ENCODE assay signal across 9 cellular contexts in the genomic region with DNA sequence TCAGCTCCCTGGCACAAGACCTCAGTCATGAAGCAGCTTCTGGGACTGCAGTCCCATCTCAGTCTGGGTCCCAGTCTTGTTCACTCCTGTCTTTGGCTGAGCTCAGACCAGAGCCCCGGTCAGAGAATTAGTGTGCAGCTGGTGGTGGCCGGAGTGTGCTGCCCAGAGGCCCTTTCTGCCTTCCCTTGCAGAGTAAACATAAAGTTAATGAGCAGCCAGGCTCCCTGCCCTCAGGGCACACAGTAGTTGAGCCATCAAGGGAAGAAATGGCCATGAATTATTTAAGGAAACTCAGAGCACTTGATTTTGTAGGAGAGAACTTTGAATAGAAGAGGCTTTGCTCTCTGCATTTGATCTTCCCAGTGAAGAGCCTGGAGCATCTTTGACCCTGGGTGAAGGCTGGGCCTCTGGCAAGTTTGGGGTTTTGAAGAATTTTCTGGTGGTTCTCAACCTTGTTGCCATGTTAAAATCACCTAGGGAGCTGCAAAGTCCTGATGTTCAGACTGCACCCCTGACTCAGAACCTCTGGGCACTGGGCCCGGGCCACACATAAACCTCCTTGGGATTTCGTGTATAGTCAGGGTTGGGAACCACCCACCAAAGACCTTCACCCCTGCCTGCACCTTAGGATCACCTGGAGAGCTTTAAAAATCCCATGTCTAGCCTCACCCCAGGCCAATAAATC. TPM values are rescaled to one million over a fixed set of nuclear protein-coding genes. Genes with fewer than 3 reads are reported as not detected.
DNase-seq lines count a peak whose midpoint lies in the region; ATAC-seq, FAIRE-seq and TF ChIP-seq lines count a peak whose summit lies in the region.
"Had no signal": no experiment of that assay in that cellular context is flagged by ENCODE, and none has a peak within 500 bp of the region (broad histone marks: within the 10 kb centered on the region; RNA-seq: fewer than 3 reads in every experiment).

No MANE protein-coding gene starts in this region.

- POLR2A ChIA-PET in PC-3 (lab: Charles Lee; ENCODE audit: unreplicated experiment): interaction anchor here (0.6 to 0.7 kb wide), 2 partner anchors 14 to 224 kb away, joined by 3 to 5 read pairs; no protein-coding TSS in a partner anchor

- peaks cover 7% of the 10 kb centered on the region for H3K27me3 Mint-ChIP-seq in activated T-cell treated with anti-CD3 and anti-CD28 coated beads, Interleukin-2, amount 50 U/mL, for 72 hours (ENCODE audit: low read depth)

- no TSS peak for BruUV-seq in PC-3 (replicated peaks; lab: Mats Ljungman, UMichigan)

- H3K9me2 ChIP-seq in PC-3 (replicated peaks; ENCODE audit: low read length): no peaks in the 10 kb centered on the region

- peak overlapping the region; percentile 21 for H3K4me2 ChIP-seq in PC-3 (ENCODE audit: low read length)

- no peak overlapping the region for H3K9ac ChIP-seq in PC-3 (ENCODE audit: low read length)

- H3K9me3 ChIP-seq in PC-3 (ENCODE audit: low read length): no peaks in the 10 kb centered on the region

- no peak for TF ChIP-seq CTCF in PC-3 (conservative IDR thresholded peaks at IDR 0.05; ENCODE audit: low read depth, low read length)

- no peak overlapping the region for H2AFZ ChIP-seq in PC-3 (ENCODE audit: low read length)

- no peaks in the 10 kb centered on the region for H3F3A ChIP-seq in PC-3 (ENCODE audit: low read length, unreplicated experiment)

- no peaks in the 10 kb centered on the region for H3K36me3 ChIP-seq in PC-3 (ENCODE audit: low read depth, low read length)

- peak; percentile 82 for FAIRE-seq in islet of Langerhans (lab: Jason Lieb, UNC)

- no peak overlapping the region for H3K27ac Mint-ChIP-seq in activated T-cell treated with anti-CD3 and anti-CD28 coated beads, Interleukin-2, amount 50 U/mL, for 72 hours
- peak overlapping the region; percentile 71 for H3K27ac Mint-ChIP-seq in stimulated activated effector memory CD8-positive, alpha-beta T cell treated with anti-CD3 and anti-CD28 coated beads, Interleukin-12 subunit alpha, Interleukin-12 subunit beta, amount 100 ng/mL, for 72 hours

- peak overlapping the region; percentile 59 to 74 for H3K4me3 Mint-ChIP-seq in activated T-cell treated with anti-CD3 and anti-CD28 coated beads, Interleukin-2, amount 50 U/mL, for 72 hours
- H3K4me3 Mint-ChIP-seq in stimulated activated effector memory CD8-positive, alpha-beta T cell treated with anti-CD3 and anti-CD28 coated beads, Interleukin-12 subunit alpha, Interleukin-12 subunit beta, amount 100 ng/mL, for 72 hours: peak overlapping the region; percentile 64

- H3K4me1 Mint-ChIP-seq in activated T-cell treated with anti-CD3 and anti-CD28 coated beads, Interleukin-2, amount 50 U/mL, for 72 hours (ENCODE audit: low read depth): peaks cover 80% of the 10 kb centered on the region
- peaks cover 41% of the 10 kb centered on the region for H3K4me1 Mint-ChIP-seq in stimulated activated effector memory CD8-positive, alpha-beta T cell treated with anti-CD3 and anti-CD28 coated beads, Interleukin-12 subunit alpha, Interleukin-12 subunit beta, amount 100 ng/mL, for 72 hours

- ATAC-seq in activated T-cell treated with anti-CD3 and anti-CD28 coated beads, Interleukin-2, amount 50 U/mL, for 72 hours (replicated peaks in 1 of 2): no peak
- peak; percentile 84 for ATAC-seq in PC-3
- no peak for ATAC-seq in stimulated activated effector memory CD8-positive, alpha-beta T cell treated with anti-CD3 and anti-CD28 coated beads, Interleukin-12 subunit alpha, Interleukin-12 subunit beta, amount 100 ng/mL, for 72 hours
- ATAC-seq in HG03469 (IDR thresholded peaks at IDR 0.05; ENCODE audit: unreplicated experiment): no peak

- CTCF ChIA-PET in PC-3 (lab: Charles Lee): no interaction called here

- no peaks in the 10 kb centered on the region for H3K27me3 ChIP-seq in PC-3 (ENCODE audit: low read length)

- H3K36me3 Mint-ChIP-seq in activated T-cell treated with anti-CD3 and anti-CD28 coated beads, Interleukin-2, amount 50 U/mL, for 72 hours (ENCODE audit: insufficient read depth in 2 of 2): peaks cover 0 to 2% of the 10 kb centered on the region in 2 donors
- peaks cover 4% of the 10 kb centered on the region for H3K36me3 Mint-ChIP-seq in stimulated activated effector memory CD8-positive, alpha-beta T cell treated with anti-CD3 and anti-CD28 coated beads, Interleukin-12 subunit alpha, Interleukin-12 subunit beta, amount 100 ng/mL, for 72 hours

- H3K79me2 ChIP-seq in PC-3 (ENCODE audit: low read length): no peaks in the 10 kb centered on the region

- peak overlapping the region; percentile 4; the same call in 1 of the 2 replicates for H3K27ac ChIP-seq in PC-3 (ENCODE audit: low read length)

- no peaks in the 10 kb centered on the region for H3K9me3 Mint-ChIP-seq in activated T-cell treated with anti-CD3 and anti-CD28 coated beads, Interleukin-2, amount 50 U/mL, for 72 hours
- no peaks in the 10 kb centered on the region for H3K9me3 Mint-ChIP-seq in stimulated activated effector memory CD8-positive, alpha-beta T cell treated with anti-CD3 and anti-CD28 coated beads, Interleukin-12 subunit alpha, Interleukin-12 subunit beta, amount 100 ng/mL, for 72 hours

- peaks cover 12% of the 10 kb centered on the region for H3K4me1 ChIP-seq in PC-3 (ENCODE audit: insufficient read depth, low read length)

- H4K20me1 ChIP-seq in PC-3 (ENCODE audit: low read length): no peaks in the 10 kb centered on the region

- no peak overlapping the region for H3K4me3 ChIP-seq in PC-3 (ENCODE audit: low read length)

- intact Hi-C loops in PC-3 (cut with micrococcal nuclease): no loop called here

- no peak for DNase-seq in activated T-cell treated with anti-CD3 and anti-CD28 coated beads, Interleukin-2, amount 50 U/mL, for 72 hours
- no peak for DNase-seq in activated T-cell treated with anti-CD3 and anti-CD28 coated beads, Interleukin-2, amount 50 U/mL, for 1 hour
- peak; percentile 72 for DNase-seq in PC-3
- no peak for DNase-seq in stimulated activated effector memory CD8-positive, alpha-beta T cell treated with anti-CD3 and anti-CD28 coated beads, Interleukin-12 subunit alpha, Interleukin-12 subunit beta, amount 100 ng/mL, for 72 hours (ENCODE audit: low spot score in 2 of 2)
- no peak for DNase-seq in NCI-H510A treated with DMSO at 0.1 percent for 48 hours (lab: John Stamatoyannopoulos, UW)
- DNase-seq in GF-D8 (lab: John Stamatoyannopoulos, UW): no peak
- DNase-seq: central memory CD4-positive, alpha-beta T cell had no signal

RNA-seq across cellular contexts. Expression of a gene that starts 26.4 kb away (rescaled TPM):
- total RNA-seq in activated T-cell treated with anti-CD3 and anti-CD28 coated beads, Interleukin-2, amount 50 U/mL, for 72 hours: 10 to 100 TPM; 29.5 to 31.1 TPM
- total RNA-seq in PC-3 (2014; rRNA removed): 38.6 and 43.7 TPM in 2 replicates

RNA-seq across cellular contexts. Expression of a gene that starts 46.2 kb away (rescaled TPM):
- 10 to 100 TPM; 34.0 to 39.1 TPM for total RNA-seq in activated T-cell treated with anti-CD3 and anti-CD28 coated beads, Interleukin-2, amount 50 U/mL, for 72 hours
- total RNA-seq in PC-3 (2014; rRNA removed): 32.3 and 35.6 TPM in 2 replicates
